Comparison of ENCODE assay signal across 24 cellular contexts in the genomic region with DNA sequence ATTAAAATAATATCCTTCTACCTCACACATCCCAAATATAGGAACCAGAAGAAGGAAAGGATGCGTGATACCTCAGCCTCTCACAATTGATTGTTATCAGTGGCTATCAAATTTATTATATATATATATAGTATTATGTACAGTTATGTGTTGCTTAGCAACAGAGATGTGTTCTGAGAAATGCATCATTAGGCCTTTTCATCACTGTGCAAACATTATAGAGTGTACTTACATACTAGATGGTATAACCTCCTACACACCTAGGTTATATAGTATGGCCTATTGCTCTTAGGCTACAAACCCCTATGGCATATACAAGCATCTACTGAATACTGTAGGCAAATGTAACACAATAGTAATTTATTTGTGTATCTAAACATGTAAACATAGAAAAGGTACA. TPM values are rescaled to one million over a fixed set of nuclear protein-coding genes. Genes with fewer than 3 reads are reported as not detected.
DNase-seq lines count a peak whose midpoint lies in the region; ATAC-seq, FAIRE-seq and TF ChIP-seq lines count a peak whose summit lies in the region.
"Had no signal": no experiment of that assay in that cellular context is flagged by ENCODE, and none has a peak within 500 bp of the region (broad histone marks: within the 10 kb centered on the region; RNA-seq: fewer than 3 reads in every experiment).

No MANE protein-coding gene starts in this region.

- TF ChIP-seq EP300 in K562 (IDR thresholded peaks at IDR 0.05; ENCODE audit: low read length) = no peak
- TF ChIP-seq EP300 in ovary (IDR thresholded peaks at IDR 0.05) = no peak

- no peak for ATAC-seq in K562
- no peak for ATAC-seq in HG03378 (IDR thresholded peaks at IDR 0.05; ENCODE audit: unreplicated experiment)
- ATAC-seq: GM12878 had no signal

- intact Hi-C loops in K562 (cut with micrococcal nuclease) = no loop called here
- intact Hi-C loops in ovary (cut with DNase I) = no loop called here

- no TSS peak for BruUV-seq in K562 (replicated peaks; lab: Mats Ljungman, UMichigan)

- TF ChIP-seq POLR2A in K562 (conservative IDR thresholded peaks at IDR 0.05) = no peak
- TF ChIP-seq POLR2A in ovary (IDR thresholded peaks at IDR 0.05) = no peak

- no peak for FAIRE-seq in K562 (lab: Jason Lieb, UNC)
- FAIRE-seq: A204.1, GM12878, GM12892, GM18507 had no signal

- no peak for TF ChIP-seq RAD21 in K562 (CRISPR knock-in tag; conservative IDR thresholded peaks at IDR 0.05 in 1 of 2, IDR thresholded peaks at IDR 0.05 in 1 of 2)

- CTCF ChIA-PET in K562 (lab: Yijun Ruan, JAX; ENCODE audit: low intra/inter-chr PET ratio) = no interaction called here

- POLR2A ChIA-PET in K562 (lab: Yijun Ruan, JAX) = interaction anchor here (0.6 to 2.8 kb wide), 3 partner anchors 8 to 47 kb away, joined by 3 to 8 read pairs (median 4); no protein-coding TSS in a partner anchor

- 100% methylated on average over 1 of the region's 1 CpG for WGBS in K562 (ENCODE audit: insufficient coverage, low coverage, missing lambda C conversion rate)
- 96 to 100% (median 98%) methylated on average over 1 of the region's 1 CpG for WGBS in ovary, 3 donors

- no peak overlapping the region for H3K9ac ChIP-seq in K562 (ENCODE audit: insufficient read depth in 1 of 2, low read depth in 2 of 2, low read length in 2 of 2)
- H3K9ac ChIP-seq: BLaER1 had no signal

- H3K27me3 ChIP-seq in K562 (ENCODE audit: control insufficient read depth in 2 of 2, insufficient read depth in 2 of 2, low read length in 2 of 2) (no peaks in the 10 kb centered on the region), ovary (no peaks in the 10 kb centered on the region)
- H3K27me3 ChIP-seq: BE2C, BLaER1 had no signal

- no peak overlapping the region for H2AFZ ChIP-seq in K562 (ENCODE audit: low read depth, low read length)

- H3K9me1 ChIP-seq in K562 (ENCODE audit: control insufficient read depth, insufficient read depth, low read length) = no peaks in the 10 kb centered on the region

- H3K4me3 ChIP-seq in K562 (no peak overlapping the region), ovary (no peak overlapping the region)
- H3K4me3 ChIP-seq: BLaER1, GM12878 had no signal

- in situ Hi-C loops in K562 (cut with MboI) = no loop called here

- DNase-seq in NCI-H510A treated with DMSO at 0.1 percent for 48 hours (lab: John Stamatoyannopoulos, UW) (peak; percentile 17), NCI-H510A (lab: John Stamatoyannopoulos, UW) (no peak), K562 (ENCODE audit: extremely low read depth in 1 of 4, low spot score in 3 of 4) (no peak), ovary (no peak)
- DNase-seq: 8988T; ACHN; BE2C; C1 segment of cervical spinal cord; CD4-positive, alpha-beta memory T cell; CD4-positive, CD25-positive, alpha-beta regulatory T cell; CD8-positive, alpha-beta memory T cell; COR-L47; DMS 273 treated with DMSO at 0.1 percent for 48 hours; DMS153; DMS79; DND-41; EL; GDM1 had no signal

- H3K9me3 ChIP-seq in K562 (replicated peaks; ENCODE audit: control insufficient read depth, insufficient read depth, low read depth, low read length) (no peaks in the 10 kb centered on the region), ovary (no peaks in the 10 kb centered on the region)
- H3K9me3 ChIP-seq: BE2C, BLaER1 had no signal

- no peak overlapping the region for H3K27ac ChIP-seq in K562 (ENCODE audit: extremely low read depth, low read depth, low read length)
- no peak overlapping the region for H3K27ac ChIP-seq in ovary
- H3K27ac ChIP-seq: BLaER1 had no signal

- no peak for TF ChIP-seq CTCF in K562 (IDR thresholded peaks at IDR 0.05 in 2 of 3, conservative IDR thresholded peaks at IDR 0.05 in 1 of 3; ENCODE audit: insufficient read depth in 2 of 3, low read depth in 1 of 3, low read length in 3 of 3)
- no peak for TF ChIP-seq CTCF in ovary (IDR thresholded peaks at IDR 0.05)

- peaks cover 0 to under 1% of the 10 kb centered on the region in 2 experiments; a peak in 1 of 5 replicates for H3K4me1 ChIP-seq in K562 (replicated peaks in 1 of 2; ENCODE audit: control insufficient read depth in 2 of 2, insufficient read depth in 2 of 2, low read length in 2 of 2)
- no peaks in the 10 kb centered on the region for H3K4me1 ChIP-seq in ovary (ENCODE audit: insufficient read depth)
- H3K4me1 ChIP-seq: BE2C, BLaER1 had no signal

- no peaks in the 10 kb centered on the region for H3K79me2 ChIP-seq in K562 (ENCODE audit: control insufficient read depth, insufficient read depth, low read length)

- H3K36me3 ChIP-seq in K562 (ENCODE audit: control insufficient read depth, insufficient read depth, low read length) (no peaks in the 10 kb centered on the region), ovary (no peaks in the 10 kb centered on the region)
- H3K36me3 ChIP-seq: BE2C, BLaER1 had no signal

- H3K4me2 ChIP-seq in K562 (ENCODE audit: insufficient read depth, low read length) = no peak overlapping the region
- H3K4me2 ChIP-seq: BLaER1 had no signal

- no peaks in the 10 kb centered on the region for H4K20me1 ChIP-seq in K562 (replicated peaks; ENCODE audit: control insufficient read depth, insufficient read depth, low read length)
- H4K20me1 ChIP-seq: BLaER1 had no signal

TF ChIP-seq in K562, 482 proteins besides CTCF, POLR2A, EP300 and RAD21:
- peak; percentile 69 for TF ChIP-seq RFX1 (IDR thresholded peaks at IDR 0.05)
- no peak for TF ChIP-seq TRIM24 (IDR thresholded peaks at IDR 0.05)
- no peak for TF ChIP-seq ZNF830 (CRISPR knock-in tag; IDR thresholded peaks at IDR 0.05)

RNA-seq across cellular contexts. Expression of gene PYM1, which starts 34.0 kb away (rescaled TPM):
- total RNA-seq in K562 (2011; cell fraction: chromatin; rRNA removed; ENCODE audit: low replicate concordance) = 38.0 and 56.0 TPM in 2 replicates
- 18.8 and 25.0 TPM in 2 replicates for total RNA-seq in K562 (2011; cell fraction: nucleolus; rRNA removed)
- 39.9 and 61.8 TPM in 2 replicates for total RNA-seq in K562 (2011; cell fraction: nucleoplasm; rRNA removed)
- total RNA-seq in K562 (2014; rRNA removed) (45.0 and 52.8 TPM in 2 replicates), K562 (2014; rRNA removed; fragmentation: Illumina TruSeq; extraction: Trizol) (32.6 and 33.1 TPM in 2 replicates), K562 (2015; rRNA removed; fragmentation: Illumina TruSeq; extraction: Trizol) (30.8 and 34.1 TPM in 2 replicates), K562 (2021) (31.2 and 32.4 TPM in 2 replicates), ovary (10 to 100 TPM; 18.9 to 25.7 (median 21.7) TPM)
- polyA plus RNA-seq in K562 (2011; rRNA removed) (39.1 and 43.2 TPM in 2 replicates), K562 (2014; fragmentation: Illumina TruSeq; extraction: Trizol) (36.0 and 37.7 TPM in 2 replicates), K562 (2014; fragmentation: Nextera tagmentation; extraction: Ambion mirVana) (10 to 100 TPM; 29.0 to 32.6 TPM), K562 (2014; rRNA removed) (46.3 and 51.3 TPM in 2 replicates), ovary (10 to 100 TPM; 22.5 to 25.2 TPM)
- 25.0 and 32.4 TPM in 2 replicates for polyA plus RNA-seq in K562 (2011; cell fraction: cytosol; rRNA removed)
- polyA plus RNA-seq in K562 (2011; cell fraction: nucleus; rRNA removed) = 15.6 and 20.7 TPM in 2 replicates
- polyA plus RNA-seq in K562 (2012) = 33.1 and 34.2 TPM in 2 replicates
- polyA minus RNA-seq in K562 (2011; rRNA and poly(A)+ RNA removed) = 18.3 and 18.9 TPM in 2 replicates
- 12.5 and 12.7 TPM in 2 replicates for polyA minus RNA-seq in K562 (2011; cell fraction: cytosol; rRNA and poly(A)+ RNA removed)
- 7.0 and 13.3 TPM in 2 replicates for polyA minus RNA-seq in K562 (2011; cell fraction: nucleus; rRNA and poly(A)+ RNA removed)

RNA-seq across cellular contexts. Expression of gene DGKA, which starts 37.2 kb away (rescaled TPM):
- 62.2 and 79.1 TPM in 2 replicates for total RNA-seq in K562 (2011; cell fraction: chromatin; rRNA removed; ENCODE audit: low replicate concordance)
- total RNA-seq in K562 (2011; cell fraction: nucleolus; rRNA removed) = 35.8 and 47.0 TPM in 2 replicates
- total RNA-seq in K562 (2011; cell fraction: nucleoplasm; rRNA removed) = 36.1 and 38.3 TPM in 2 replicates
- total RNA-seq in K562 (2014; rRNA removed) = 6.2 and 7.6 TPM in 2 replicates
- total RNA-seq in K562 (2014; rRNA removed; fragmentation: Illumina TruSeq; extraction: Trizol) = 8.2 and 8.4 TPM in 2 replicates
- total RNA-seq in K562 (2015; rRNA removed; fragmentation: Illumina TruSeq; extraction: Trizol) = 5.3 and 6.0 TPM in 2 replicates
- 11.0 and 11.1 TPM in 2 replicates for total RNA-seq in K562 (2021)
- polyA plus RNA-seq in K562 (2011; rRNA removed) = 5.8 and 10.7 TPM in 2 replicates
- polyA plus RNA-seq in K562 (2011; cell fraction: cytosol; rRNA removed) = 5.8 and 7.2 TPM in 2 replicates
- polyA plus RNA-seq in K562 (2011; cell fraction: nucleus; rRNA removed) = 71.2 and 80.8 TPM in 2 replicates
- 9.1 and 13.8 TPM in 2 replicates for polyA plus RNA-seq in K562 (2012)
- 9.3 and 10.1 TPM in 2 replicates for polyA plus RNA-seq in K562 (2014; fragmentation: Illumina TruSeq; extraction: Trizol)
- 1 to 10 TPM; 3.4 to 4.7 TPM for polyA plus RNA-seq in K562 (2014; fragmentation: Nextera tagmentation; extraction: Ambion mirVana)
- 12.4 and 13.8 TPM in 2 replicates for polyA plus RNA-seq in K562 (2014; rRNA removed)
- 11.4 and 13.3 TPM in 2 replicates for polyA minus RNA-seq in K562 (2011; rRNA and poly(A)+ RNA removed)
- 9.3 and 12.8 TPM in 2 replicates for polyA minus RNA-seq in K562 (2011; cell fraction: cytosol; rRNA and poly(A)+ RNA removed)
- 14.4 and 33.1 TPM in 2 replicates for polyA minus RNA-seq in K562 (2011; cell fraction: nucleus; rRNA and poly(A)+ RNA removed)
- total RNA-seq in ovary = 10 to 100 TPM; 13.3 to 50.1 (median 26.0) TPM
- polyA plus RNA-seq in ovary = 10 to 100 TPM; 15.7 to 40.4 TPM

RNA-seq across cellular contexts. Expression of gene MMP19, which starts 51.0 kb away (rescaled TPM):
- total RNA-seq in K562 (2011; cell fraction: chromatin; rRNA removed; ENCODE audit: low replicate concordance) = 4.1 and 10.5 TPM in 2 replicates
- total RNA-seq in K562 (2011; cell fraction: nucleolus; rRNA removed) = 3.6 and 6.3 TPM in 2 replicates
- 4.3 and 6.6 TPM in 2 replicates for total RNA-seq in K562 (2011; cell fraction: nucleoplasm; rRNA removed)
- 0.29 and 0.59 TPM in 2 replicates for total RNA-seq in K562 (2014; rRNA removed)
- total RNA-seq in K562 (2014; rRNA removed; fragmentation: Illumina TruSeq; extraction: Trizol) = 0.35 and 0.87 TPM in 2 replicates
- total RNA-seq in K562 (2015; rRNA removed; fragmentation: Illumina TruSeq; extraction: Trizol) = 0.14 and 0.30 TPM in 2 replicates
- total RNA-seq in K562 (2021) = 1.1 and 1.3 TPM in 2 replicates
- 1.3 and 1.6 TPM in 2 replicates for polyA plus RNA-seq in K562 (2011; rRNA removed)
- 1.3 TPM in 2 replicates for polyA plus RNA-seq in K562 (2011; cell fraction: cytosol; rRNA removed)
- polyA plus RNA-seq in K562 (2011; cell fraction: nucleus; rRNA removed) = 4.6 and 8.1 TPM in 2 replicates
- 1.3 and 4.0 TPM in 2 replicates for polyA plus RNA-seq in K562 (2012)
- 0.89 and 1.00 TPM in 2 replicates for polyA plus RNA-seq in K562 (2014; fragmentation: Illumina TruSeq; extraction: Trizol)
- under 1 TPM; 0.25 to 0.56 TPM for polyA plus RNA-seq in K562 (2014; fragmentation: Nextera tagmentation; extraction: Ambion mirVana)
- polyA plus RNA-seq in K562 (2014; rRNA removed) = 0.47 and 0.66 TPM in 2 replicates
- polyA minus RNA-seq in K562 (2011; rRNA and poly(A)+ RNA removed) = 0.33 and 0.67 TPM in 2 replicates
- 0.57 TPM in 1 of 2 replicates, not detected in the other for polyA minus RNA-seq in K562 (2011; cell fraction: cytosol; rRNA and poly(A)+ RNA removed)
- polyA minus RNA-seq in K562 (2011; cell fraction: nucleus; rRNA and poly(A)+ RNA removed) = 1.4 and 1.8 TPM in 2 replicates
- total RNA-seq in ovary = 10 to 100 TPM in 6 of 7 donors, 1 to 10 TPM in 1; 3.6 to 42.7 (median 23.3) TPM
- polyA plus RNA-seq in ovary = 10 to 100 TPM; 11.3 to 23.3 TPM
- total RNA-seq: CD4-positive, CD25-positive, alpha-beta regulatory T cell; GM12878 had no signal
- polyA plus RNA-seq: CD4-positive, alpha-beta memory T cell; CD4-positive, CD25-positive, alpha-beta regulatory T cell; CD8-positive, alpha-beta memory T cell had no signal
